In genomic region chr7:95684037-95684436, GRCh38 we compare ENCODE assay signal across 9 cellular contexts.
DNase-seq lines count a peak whose midpoint lies in the region; ATAC-seq and TF ChIP-seq lines count a peak whose summit lies in the region.
"Had no signal": no experiment of that assay in that cellular context is flagged by ENCODE, and none has a peak within 500 bp of the region (broad histone marks: within the 10 kb centered on the region; RNA-seq: fewer than 3 reads in every experiment).

No MANE protein-coding gene starts in this region.

- intact Hi-C loops in colonic mucosa (cut with DNase I), result loop anchor here (2.0 kb wide), 1 partner anchor 157 kb away; no protein-coding TSS in a partner anchor

- no peak for ATAC-seq in HG03280 (IDR thresholded peaks at IDR 0.05; ENCODE audit: unreplicated experiment)
- no peak for ATAC-seq in activated CD4-positive, CD25-positive, alpha-beta regulatory T cell treated with anti-CD3 and anti-CD28 coated beads, Interleukin-2, amount 50 U/mL, for 24 hours

- H3K9me3 ChIP-seq in colonic mucosa, result no peaks in the 10 kb centered on the region
- H3K9me3 ChIP-seq: SJCRH30 had no signal

- H3K79me2 ChIP-seq in mesendoderm (ENCODE audit: control insufficient read depth, insufficient read depth, low read length), result no peaks in the 10 kb centered on the region

- no peak overlapping the region for H3K4me3 ChIP-seq in colonic mucosa
- no peak overlapping the region for H3K4me3 ChIP-seq in mesendoderm (ENCODE audit: low read length)
- H3K4me3 ChIP-seq: SJCRH30 had no signal

- H3K4me1 ChIP-seq in colonic mucosa (no peaks in the 10 kb centered on the region), mesendoderm (ENCODE audit: control insufficient read depth, low read depth, low read length) (no peaks in the 10 kb centered on the region)

- WGBS in mesendoderm (ENCODE audit: extremely low coverage, insufficient coverage, low lambda C conversion rate), result no CpG with 5 or more reads among the region's 2 CpGs

- H2BK120ac ChIP-seq in mesendoderm (ENCODE audit: low read depth, low read length), result no peak overlapping the region

- no peak overlapping the region for H3K4me2 ChIP-seq in mesendoderm (ENCODE audit: low read length)

- no peak overlapping the region for H3K23ac ChIP-seq in mesendoderm (ENCODE audit: low read length)

- H2AK5ac ChIP-seq in mesendoderm (ENCODE audit: low read length), result no peak overlapping the region

- H4K8ac ChIP-seq in mesendoderm (ENCODE audit: low read depth, low read length), result no peak overlapping the region

- peak; percentile 19; the same call in 1 of the 2 replicates for TF ChIP-seq CTCF in GM12874 (IDR thresholded peaks at IDR 0.05; ENCODE audit: insufficient read depth, low read depth, low read length)
- TF ChIP-seq CTCF in colonic mucosa (IDR thresholded peaks at IDR 0.05), result peak; percentile 45

- DNase-seq in NCI-H460 (ENCODE audit: extremely low read depth, low read depth), result peak; percentile 41
- DNase-seq in colonic mucosa, result no peak
- DNase-seq in mesendoderm, result peak; percentile 33
- no peak for DNase-seq in hepatic stellate cell (ENCODE audit: low spot score)
- no peak for DNase-seq in stimulated activated CD4-positive, alpha-beta T cell treated with anti-CD3 and anti-CD28 coated beads, Interleukin-1b, Interleukin-23, amount 100 ng/mL, for 48 hours

- no peak overlapping the region for H3K27ac ChIP-seq in colonic mucosa
- H3K27ac ChIP-seq in mesendoderm (ENCODE audit: low read depth, low read length), result no peak overlapping the region
- H3K27ac ChIP-seq: SJCRH30 had no signal

- H3K4ac ChIP-seq in mesendoderm (ENCODE audit: low read depth, low read length), result no peak overlapping the region

- H3K9ac ChIP-seq in colonic mucosa (ENCODE audit: low read depth in 2 of 2, low read length in 2 of 2) (no peak overlapping the region), mesendoderm (ENCODE audit: low read length) (no peak overlapping the region)

- no peak overlapping the region for H3K56ac ChIP-seq in mesendoderm (ENCODE audit: low read length)

- H2BK15ac ChIP-seq in mesendoderm (replicated peaks; ENCODE audit: low read depth), result no peak overlapping the region

- H4K5ac ChIP-seq in mesendoderm (ENCODE audit: low read length), result no peak overlapping the region

- no peaks in the 10 kb centered on the region for H3K79me1 ChIP-seq in mesendoderm (ENCODE audit: low read length)

- H3K18ac ChIP-seq in mesendoderm (ENCODE audit: low read length), result no peak overlapping the region

- H3K27me3 ChIP-seq in colonic mucosa (no peaks in the 10 kb centered on the region), mesendoderm (ENCODE audit: insufficient read depth, low read length, poor library complexity) (no peaks in the 10 kb centered on the region)
- H3K27me3 ChIP-seq: SJCRH30 had no signal

- no peak overlapping the region for H2BK5ac ChIP-seq in mesendoderm (ENCODE audit: low read length)

- H3K36me3 ChIP-seq in colonic mucosa (no peaks in the 10 kb centered on the region), mesendoderm (ENCODE audit: control insufficient read depth, insufficient read depth, low read length) (no peaks in the 10 kb centered on the region)
- H3K36me3 ChIP-seq: SJCRH30 had no signal

Comparison
In these comparisons a context has a peak if more than half of its experiments do, and no peak if none do; other contexts are left out.
1. DNase-seq: peak in NCI-H460 (single experiment) and mesendoderm (single experiment); none in colonic mucosa (single experiment), hepatic stellate cell (single experiment) and stimulated activated CD4-positive, alpha-beta T cell treated with anti-CD3 and anti-CD28 coated beads, Interleukin-1b, Interleukin-23, amount 100 ng/mL, for 48 hours (single experiment).